14 cellular contexts compared by ENCODE assay signal in genomic region chr1:232014941-232015340, GRCh38.
DNase-seq lines count a peak whose midpoint lies in the region; ATAC-seq and TF ChIP-seq lines count a peak whose summit lies in the region.
"Had no signal": no experiment of that assay in that cellular context is flagged by ENCODE, and none has a peak within 500 bp of the region (broad histone marks: within the 10 kb centered on the region; RNA-seq: fewer than 3 reads in every experiment).

No MANE protein-coding gene starts in this region.

- H3K4me3 Mint-ChIP-seq in T-helper 17 cell: no peak overlapping the region

- H3K27me3 ChIP-seq in sigmoid colon (no peaks in the 10 kb centered on the region), esophagus muscularis mucosa (no peaks in the 10 kb centered on the region)
- H3K27me3 ChIP-seq: SJCRH30 had no signal

- H3K4me3 ChIP-seq in sigmoid colon (no peak overlapping the region), esophagus muscularis mucosa (no peak overlapping the region)
- H3K4me3 ChIP-seq: GM12878, SJCRH30 had no signal

- WGBS in sigmoid colon, 2 donors: 94 to 97% methylated on average over 4 of the region's 4 CpGs
- WGBS in esophagus muscularis mucosa: 95% methylated on average over 4 of the region's 4 CpGs

- no peaks in the 10 kb centered on the region for H3K9me3 ChIP-seq in T-helper 17 cell (ENCODE audit: control insufficient read depth, low read length, poor library complexity, severe bottlenecking)
- no peaks in the 10 kb centered on the region for H3K9me3 ChIP-seq in sigmoid colon
- no peaks in the 10 kb centered on the region for H3K9me3 ChIP-seq in esophagus muscularis mucosa
- H3K9me3 ChIP-seq: Caco-2, SJCRH30 had no signal

- H3K36me3 ChIP-seq in sigmoid colon (no peaks in the 10 kb centered on the region), esophagus muscularis mucosa (no peaks in the 10 kb centered on the region)
- H3K36me3 ChIP-seq: SJCRH30 had no signal

- no peaks in the 10 kb centered on the region for H3K36me3 Mint-ChIP-seq in T-helper 17 cell (ENCODE audit: low read depth)

- peaks cover 0 to 57% (median 42%) of the 10 kb centered on the region in 4 donors for H3K4me1 ChIP-seq in sigmoid colon
- H3K4me1 ChIP-seq in esophagus muscularis mucosa: peaks cover 6 to 31% (median 24%) of the 10 kb centered on the region in 4 donors
- H3K4me1 ChIP-seq: Caco-2 had no signal

- no peak for TF ChIP-seq CTCF in sigmoid colon (IDR thresholded peaks at IDR 0.05)
- TF ChIP-seq CTCF in esophagus muscularis mucosa (IDR thresholded peaks at IDR 0.05): no peak

- H3K27ac Mint-ChIP-seq in T-helper 17 cell: peak overlapping the region; percentile 4

- ATAC-seq in T-helper 17 cell (no peak), HG02938 (IDR thresholded peaks at IDR 0.05; ENCODE audit: unreplicated experiment) (no peak)
- ATAC-seq: GM12878 had no signal

- DNase-seq in DMS79 treated with DMSO at 0.1 percent for 48 hours (lab: John Stamatoyannopoulos, UW): peak; percentile 99
- DNase-seq in NCI-H1092 (lab: John Stamatoyannopoulos, UW): peak; percentile 26
- DNase-seq in NCI-H2227 (lab: John Stamatoyannopoulos, UW; ENCODE audit: unreplicated experiment): peak; percentile 11
- DNase-seq in T-helper 17 cell: no peak
- DNase-seq in sigmoid colon: no peak
- DNase-seq in esophagus muscularis mucosa (ENCODE audit: extremely low spot score): no peak
- DNase-seq: Caco-2, DMS53, HCEC 1CT, NCI-H1930, SJCRH30 had no signal

- intact Hi-C loops in sigmoid colon (cut with DNase I) (loop anchor here (10.0 kb wide), 1 partner anchor 130 kb away; no protein-coding TSS in a partner anchor), esophagus muscularis mucosa (cut with DNase I) (no loop called here)

- TF ChIP-seq EP300 in sigmoid colon (IDR thresholded peaks at IDR 0.05) (no peak), esophagus muscularis mucosa (IDR thresholded peaks at IDR 0.05) (no peak)

- TF ChIP-seq POLR2A in sigmoid colon (IDR thresholded peaks at IDR 0.05) (no peak), esophagus muscularis mucosa (IDR thresholded peaks at IDR 0.05; ENCODE audit: low read depth) (no peak)

- H3K27ac ChIP-seq in sigmoid colon (no peak overlapping the region), esophagus muscularis mucosa (replicated peaks in 1 of 4) (no peak overlapping the region)
- H3K27ac ChIP-seq: RWPE1, SJCRH30 had no signal

- H3K4me1 Mint-ChIP-seq in T-helper 17 cell: no peaks in the 10 kb centered on the region

- no peaks in the 10 kb centered on the region for H3K27me3 Mint-ChIP-seq in T-helper 17 cell

Comparison
In these comparisons a context has a peak if more than half of its experiments do, and no peak if none do; other contexts are left out.
1. DNase-seq: peak in DMS79 treated with DMSO at 0.1 percent for 48 hours (single experiment), NCI-H1092 (single experiment) and NCI-H2227 (single experiment); none in T-helper 17 cell (0 of 3), sigmoid colon (single experiment) and esophagus muscularis mucosa (single experiment).